Comparison of ENCODE assay signal across 28 cellular contexts in genomic region chr11:113814181-113814580, GRCh38. TPM values are rescaled to one million over a fixed set of nuclear protein-coding genes. Genes with fewer than 3 reads are reported as not detected.
"Had no signal": no experiment of that assay in that cellular context is flagged by ENCODE, and none has a peak within 500 bp of the region (broad histone marks: within the 10 kb centered on the region; RNA-seq: fewer than 3 reads in every experiment).

No MANE protein-coding gene starts in this region.

- ATAC-seq: activated CD4-positive, alpha-beta T cell treated with anti-CD3 and anti-CD28 coated beads for 36 hours; activated CD8-positive, alpha-beta memory T cell treated with anti-CD3 and anti-CD28 coated beads, Interleukin-2, amount 10 ng/mL, durations not matched to agents 7 days and 5 days; activated naive CD4-positive, alpha-beta T cell treated with anti-CD3 and anti-CD28 coated beads, Interleukin-2, amount 50 U/mL, for 72 hours; activated naive CD8-positive, alpha-beta T cell treated with anti-CD3 and anti-CD28 coated beads, Interleukin-2, amount 50 U/mL, for 24 hours; T-cell had no signal

- FAIRE-seq: astrocyte had no signal

- H3K4me1 Mint-ChIP-seq: activated CD4-positive, alpha-beta T cell treated with anti-CD3 and anti-CD28 coated beads for 36 hours; activated CD8-positive, alpha-beta memory T cell treated with anti-CD3 and anti-CD28 coated beads, Interleukin-2, amount 10 ng/mL, durations not matched to agents 7 days and 5 days; activated naive CD8-positive, alpha-beta T cell treated with anti-CD3 and anti-CD28 coated beads, Interleukin-2, amount 50 U/mL, for 24 hours; brain; T-cell had no signal

- H3K4me3 ChIP-seq: MG63, SK-N-MC had no signal

- H3K27ac ChIP-seq: SK-N-MC, VCaP had no signal

- DNase-seq: activated CD4-positive, alpha-beta T cell treated with anti-CD3 and anti-CD28 coated beads for 36 hours; activated CD8-positive, alpha-beta memory T cell treated with anti-CD3 and anti-CD28 coated beads, Interleukin-2, amount 10 ng/mL, durations not matched to agents 7 days and 5 days; activated effector memory CD4-positive, alpha-beta T cell treated with Interleukin-2 at 50 U/mL for 16 hours; activated naive CD4-positive, alpha-beta T cell; activated naive CD8-positive, alpha-beta T cell treated with anti-CD3 and anti-CD28 coated beads, Interleukin-2, amount 50 U/mL, for 24 hours; activated T-cell treated with anti-CD3 and anti-CD28 coated beads, Interleukin-2, amount 50 U/mL, for 24 hours; amniotic stem cell; MG63; MV-4-11; NCI-H1092 treated with DMSO at 0.1 percent for 48 hours; NCI-H1417 treated with DMSO at 0.1 percent for 48 hours; NCI-H1694; NCI-H2029; NCI-H2107; NCI-H345; NCI-H510A; NCI-H526 treated with DMSO at 0.1 percent for 48 hours; NCI-H82; T-cell had no signal

- H3K9me3 ChIP-seq: MG63 had no signal

- H3K27ac Mint-ChIP-seq: activated CD4-positive, alpha-beta T cell treated with anti-CD3 and anti-CD28 coated beads for 36 hours; activated CD8-positive, alpha-beta memory T cell treated with anti-CD3 and anti-CD28 coated beads, Interleukin-2, amount 10 ng/mL, durations not matched to agents 7 days and 5 days; activated naive CD4-positive, alpha-beta T cell treated with anti-CD3 and anti-CD28 coated beads, Interleukin-2, amount 50 U/mL, for 72 hours; activated naive CD8-positive, alpha-beta T cell treated with anti-CD3 and anti-CD28 coated beads, Interleukin-2, amount 50 U/mL, for 24 hours; activated T-cell treated with anti-CD3 and anti-CD28 coated beads, Interleukin-2, amount 50 U/mL, for 24 hours; activated T-helper 1 cell treated with anti-CD3 and anti-CD28 coated beads, Interleukin-12 subunit alpha, Interleukin-12 subunit beta, Interleukin-2, Interleukin-4 antibody, amounts not matched to agents 30 ng/mL and 10 ng/mL and 1 ng/mL, durations not matched to agents 14 hours and 24 hours and 36 hours; T-cell had no signal

- H3K27me3 ChIP-seq: MG63 had no signal

- H3K9me3 Mint-ChIP-seq: activated naive CD4-positive, alpha-beta T cell treated with anti-CD3 and anti-CD28 coated beads, Interleukin-2, amount 50 U/mL, for 72 hours; activated naive CD8-positive, alpha-beta T cell treated with anti-CD3 and anti-CD28 coated beads, Interleukin-2, amount 50 U/mL, for 24 hours; activated T-cell treated with anti-CD3 and anti-CD28 coated beads, Interleukin-2, amount 50 U/mL, for 24 hours; activated T-helper 1 cell treated with anti-CD3 and anti-CD28 coated beads, Interleukin-12 subunit alpha, Interleukin-12 subunit beta, Interleukin-2, Interleukin-4 antibody, amounts not matched to agents 30 ng/mL and 10 ng/mL and 1 ng/mL, durations not matched to agents 14 hours and 24 hours and 36 hours; brain; T-cell had no signal

- H3K27me3 Mint-ChIP-seq: activated CD4-positive, alpha-beta T cell treated with anti-CD3 and anti-CD28 coated beads for 36 hours; activated CD8-positive, alpha-beta memory T cell treated with anti-CD3 and anti-CD28 coated beads, Interleukin-2, amount 10 ng/mL, durations not matched to agents 7 days and 5 days; activated naive CD8-positive, alpha-beta T cell treated with anti-CD3 and anti-CD28 coated beads, Interleukin-2, amount 50 U/mL, for 24 hours; activated T-cell treated with anti-CD3 and anti-CD28 coated beads, Interleukin-2, amount 50 U/mL, for 24 hours; brain; T-cell had no signal

- H3K4me3 Mint-ChIP-seq: activated CD4-positive, alpha-beta T cell treated with anti-CD3 and anti-CD28 coated beads for 36 hours; activated CD8-positive, alpha-beta memory T cell treated with anti-CD3 and anti-CD28 coated beads, Interleukin-2, amount 10 ng/mL, durations not matched to agents 7 days and 5 days; activated naive CD8-positive, alpha-beta T cell treated with anti-CD3 and anti-CD28 coated beads, Interleukin-2, amount 50 U/mL, for 24 hours; activated T-cell treated with anti-CD3 and anti-CD28 coated beads, Interleukin-2, amount 50 U/mL, for 24 hours; activated T-helper 1 cell treated with anti-CD3 and anti-CD28 coated beads, Interleukin-12 subunit alpha, Interleukin-12 subunit beta, Interleukin-2, Interleukin-4 antibody, amounts not matched to agents 30 ng/mL and 10 ng/mL and 1 ng/mL, durations not matched to agents 14 hours and 24 hours and 36 hours; brain; T-cell had no signal

RNA-seq across cellular contexts. Expression of gene CLDN25, which starts 34.6 kb away (rescaled TPM):
- total RNA-seq: activated CD4-positive, alpha-beta T cell treated with anti-CD3 and anti-CD28 coated beads for 36 hours; activated CD8-positive, alpha-beta memory T cell treated with anti-CD3 and anti-CD28 coated beads, Interleukin-2, amount 10 ng/mL, durations not matched to agents 7 days and 5 days; activated naive CD4-positive, alpha-beta T cell treated with anti-CD3 and anti-CD28 coated beads, Interleukin-2, amount 50 U/mL, for 72 hours; activated T-helper 1 cell treated with anti-CD3 and anti-CD28 coated beads, Interleukin-12 subunit alpha, Interleukin-12 subunit beta, Interleukin-2, Interleukin-4 antibody, amounts not matched to agents 30 ng/mL and 10 ng/mL and 1 ng/mL, durations not matched to agents 14 hours and 24 hours and 36 hours; astrocyte; OCI-LY7; RPMI7951; T-cell; T-helper 2 cell treated with Interferon-gamma antibody and Interleukin-4, amounts not matched to agents 100 ng/mL and 5 ng/mL, for 36 hours had no signal
